ENCODE assay signal across 13 cellular contexts in genomic region chr14:55819610-55820304, GRCh38.
DNase-seq lines count a peak whose midpoint lies in the region; ATAC-seq, FAIRE-seq and TF ChIP-seq lines count a peak whose summit lies in the region.
"Had no signal": no experiment of that assay in that cellular context is flagged by ENCODE, and none has a peak within 500 bp of the region (broad histone marks: within the 10 kb centered on the region; RNA-seq: fewer than 3 reads in every experiment).

No MANE protein-coding gene starts in this region.

- no peak for TF ChIP-seq CTCF in K562 (IDR thresholded peaks at IDR 0.05 in 2 of 3, conservative IDR thresholded peaks at IDR 0.05 in 1 of 3; ENCODE audit: insufficient read depth in 2 of 3, low read depth in 1 of 3, low read length in 3 of 3)

- H3K9ac ChIP-seq in K562 (ENCODE audit: insufficient read depth in 1 of 2, low read depth in 2 of 2, low read length in 2 of 2) (no peak overlapping the region), trophoblast cell (ENCODE audit: low read length) (no peak overlapping the region)

- CTCF ChIA-PET in K562 (lab: Yijun Ruan, JAX; ENCODE audit: low intra/inter-chr PET ratio), result no interaction called here

- no peak for DNase-seq in K562 (ENCODE audit: extremely low read depth in 1 of 4, low spot score in 3 of 4)
- DNase-seq in DMS 273 (lab: John Stamatoyannopoulos, UW; ENCODE audit: unreplicated experiment), result no peak
- no peak for DNase-seq in trophoblast cell
- DNase-seq in NCI-H1694 (lab: John Stamatoyannopoulos, UW), result no peak
- no peak for DNase-seq in NCI-H2029 (lab: John Stamatoyannopoulos, UW)
- DNase-seq: activated CD4-positive, alpha-beta T cell treated with anti-CD3 and anti-CD28 coated beads, Interleukin-2, amount 50 U/mL, for 4 hours; Karpas-422 had no signal

- no peaks in the 10 kb centered on the region for H4K20me1 ChIP-seq in K562 (replicated peaks; ENCODE audit: control insufficient read depth, insufficient read depth, low read length)

- H2BK5ac ChIP-seq in trophoblast cell (ENCODE audit: low read depth, low read length, poor library complexity), result no peak overlapping the region

- H3K14ac ChIP-seq in trophoblast cell (ENCODE audit: low read length), result no peak overlapping the region

- no TSS peak for BruUV-seq in K562 (replicated peaks; lab: Mats Ljungman, UMichigan)

- TF ChIP-seq POLR2A in K562 (conservative IDR thresholded peaks at IDR 0.05), result no peak

- no peaks in the 10 kb centered on the region for H3K79me2 ChIP-seq in K562 (ENCODE audit: control insufficient read depth, insufficient read depth, low read length)
- no peaks in the 10 kb centered on the region for H3K79me2 ChIP-seq in trophoblast cell (ENCODE audit: control insufficient read depth, insufficient read depth, low read length, poor library complexity)

- no peak overlapping the region for H3K18ac ChIP-seq in trophoblast cell (ENCODE audit: low read length)

- no peak overlapping the region for H2BK120ac ChIP-seq in trophoblast cell (ENCODE audit: insufficient read depth, low read length, poor library complexity)

- H4K8ac ChIP-seq in trophoblast cell (ENCODE audit: low read depth, low read length), result no peak overlapping the region

- no peaks in the 10 kb centered on the region for H3K9me3 ChIP-seq in K562 (replicated peaks; ENCODE audit: control insufficient read depth, insufficient read depth, low read depth, low read length)
- H3K9me3 ChIP-seq in trophoblast cell (ENCODE audit: insufficient read depth, low read depth, low read length), result peaks cover 7% of the 10 kb centered on the region
- H3K9me3 ChIP-seq: prostate gland had no signal

- FAIRE-seq in K562 (lab: Jason Lieb, UNC), result no peak

- in situ Hi-C loops in K562 (cut with MboI), result no loop called here

- H3K27ac ChIP-seq in K562 (ENCODE audit: extremely low read depth, low read depth, low read length) (no peak overlapping the region), trophoblast cell (ENCODE audit: low read depth, low read length) (no peak overlapping the region)
- H3K27ac ChIP-seq: C4-2B, prostate gland had no signal

- no peak for TF ChIP-seq EP300 in K562 (IDR thresholded peaks at IDR 0.05; ENCODE audit: low read length)

- H4K91ac ChIP-seq in trophoblast cell (ENCODE audit: low read depth, low read length), result no peak overlapping the region

- H3K4me1 ChIP-seq in K562 (replicated peaks in 1 of 2; ENCODE audit: control insufficient read depth in 2 of 2, insufficient read depth in 2 of 2, low read length in 2 of 2), result peaks cover 0 to 5% of the 10 kb centered on the region in 2 experiments; a peak in 3 of 5 replicates
- H3K4me1 ChIP-seq in trophoblast cell (ENCODE audit: control insufficient read depth in 1 of 2, insufficient read depth in 2 of 2, low read length in 2 of 2), result no peaks in the 10 kb centered on the region
- H3K4me1 ChIP-seq: prostate gland had no signal

- H3K4me2 ChIP-seq in K562 (ENCODE audit: insufficient read depth, low read length), result no peak overlapping the region
- no peak overlapping the region for H3K4me2 ChIP-seq in trophoblast cell (ENCODE audit: low read length)

- no peak for TF ChIP-seq RAD21 in K562 (CRISPR knock-in tag; conservative IDR thresholded peaks at IDR 0.05 in 1 of 2, IDR thresholded peaks at IDR 0.05 in 1 of 2)

- H3K36me3 ChIP-seq in K562 (ENCODE audit: control insufficient read depth, insufficient read depth, low read length), result no peaks in the 10 kb centered on the region
- H3K36me3 ChIP-seq in trophoblast cell (ENCODE audit: control insufficient read depth in 1 of 2, insufficient read depth in 2 of 2, low read length in 2 of 2), result no peaks in the 10 kb centered on the region
- H3K36me3 ChIP-seq: prostate gland had no signal

- no peaks in the 10 kb centered on the region for H3K9me1 ChIP-seq in K562 (ENCODE audit: control insufficient read depth, insufficient read depth, low read length)

- ATAC-seq in GM18519 (IDR thresholded peaks at IDR 0.05; ENCODE audit: low FRiP score, unreplicated experiment), result peak; percentile 61
- ATAC-seq in GM21723 (IDR thresholded peaks at IDR 0.05; ENCODE audit: unreplicated experiment), result peak; percentile 80
- ATAC-seq in HG03378 (IDR thresholded peaks at IDR 0.05; ENCODE audit: unreplicated experiment), result peak; percentile 84
- ATAC-seq in K562, result no peak
- ATAC-seq: left lobe of liver had no signal

- H3K4ac ChIP-seq in trophoblast cell (ENCODE audit: low read depth, low read length), result no peak overlapping the region

- no peak overlapping the region for H4K12ac ChIP-seq in trophoblast cell (ENCODE audit: low read depth, low read length)

- POLR2A ChIA-PET in K562 (lab: Yijun Ruan, JAX), result interaction anchor here (0.6 to 0.8 kb wide), 2 partner anchors 103 to 405 kb away, joined by 3 to 4 read pairs; no protein-coding TSS in a partner anchor

- H3K4me3 ChIP-seq in K562 (no peak overlapping the region), trophoblast cell (ENCODE audit: low read depth, low read length) (no peak overlapping the region)
- H3K4me3 ChIP-seq: prostate gland had no signal

- WGBS in K562 (ENCODE audit: insufficient coverage, low coverage, missing lambda C conversion rate), result 5% methylated on average over 8 of the region's 8 CpGs
- WGBS in trophoblast cell (ENCODE audit: extremely low coverage, insufficient coverage, insufficient read length), result no CpG with 5 or more reads among the region's 8 CpGs

- no peak overlapping the region for H2AK5ac ChIP-seq in trophoblast cell (ENCODE audit: low read length)

- no peaks in the 10 kb centered on the region for H3K27me3 ChIP-seq in K562 (ENCODE audit: control insufficient read depth in 2 of 2, insufficient read depth in 2 of 2, low read length in 2 of 2)
- no peaks in the 10 kb centered on the region for H3K27me3 ChIP-seq in trophoblast cell (ENCODE audit: insufficient read depth, low read length)

- intact Hi-C loops in K562 (cut with micrococcal nuclease), result no loop called here

- H3K23ac ChIP-seq in trophoblast cell (ENCODE audit: low read length), result no peak overlapping the region

- no peak overlapping the region for H2AFZ ChIP-seq in K562 (ENCODE audit: low read depth, low read length)
- no peak overlapping the region for H2AFZ ChIP-seq in trophoblast cell (ENCODE audit: insufficient read depth, low read length, poor library complexity)

- no peak overlapping the region for H2BK12ac ChIP-seq in trophoblast cell (ENCODE audit: low read length)

- H3K79me1 ChIP-seq in trophoblast cell (ENCODE audit: low read length), result no peaks in the 10 kb centered on the region

TF ChIP-seq in K562, 482 proteins besides CTCF, POLR2A, EP300 and RAD21 (continues in another document):
- TF ChIP-seq NR2C1 (IDR thresholded peaks at IDR 0.05), result no peak
- peak; percentile 40; the same call in 1 of the 2 replicates for TF ChIP-seq NR2C1 (tag; IDR thresholded peaks at IDR 0.05)
- TF ChIP-seq ELF4 (CRISPR knock-in tag; IDR thresholded peaks at IDR 0.05), result no peak
- peak; percentile 13; the same call in 1 of the 2 replicates for TF ChIP-seq CBFA2T2 (conservative IDR thresholded peaks at IDR 0.05)
- peak; percentile 51 for TF ChIP-seq CEBPB (tag; IDR thresholded peaks at IDR 0.05)
- TF ChIP-seq, protein P1, sequence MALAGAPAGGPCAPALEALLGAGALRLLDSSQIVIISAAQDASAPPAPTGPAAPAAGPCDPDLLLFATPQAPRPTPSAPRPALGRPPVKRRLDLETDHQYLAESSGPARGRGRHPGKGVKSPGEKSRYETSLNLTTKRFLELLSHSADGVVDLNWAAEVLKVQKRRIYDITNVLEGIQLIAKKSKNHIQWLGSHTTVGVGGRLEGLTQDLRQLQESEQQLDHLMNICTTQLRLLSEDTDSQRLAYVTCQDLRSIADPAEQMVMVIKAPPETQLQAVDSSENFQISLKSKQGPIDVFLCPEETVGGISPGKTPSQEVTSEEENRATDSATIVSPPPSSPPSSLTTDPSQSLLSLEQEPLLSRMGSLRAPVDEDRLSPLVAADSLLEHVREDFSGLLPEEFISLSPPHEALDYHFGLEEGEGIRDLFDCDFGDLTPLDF (CRISPR knock-in tag; IDR thresholded peaks at IDR 0.05), result no peak
- no peak for TF ChIP-seq ZNF282 (CRISPR knock-in tag; IDR thresholded peaks at IDR 0.05)
- no peak for TF ChIP-seq MTA1 (IDR thresholded peaks at IDR 0.05; ENCODE audit: borderline replicate concordance)
- no peak for TF ChIP-seq FOXM1 (IDR thresholded peaks at IDR 0.05; ENCODE audit: low read depth)
- TF ChIP-seq FOXM1 (CRISPR knock-in tag; IDR thresholded peaks at IDR 0.05; ENCODE audit: low read depth), result no peak
- no peak for TF ChIP-seq NFXL1 (CRISPR knock-in tag; IDR thresholded peaks at IDR 0.05)
- no peak for TF ChIP-seq NR2C2 (CRISPR knock-in tag; IDR thresholded peaks at IDR 0.05)
- TF ChIP-seq NR2C2 (tag; IDR thresholded peaks at IDR 0.05), result peak; percentile 27; the same call in 1 of the 2 replicates
- TF ChIP-seq ZNF57 (CRISPR knock-in tag; IDR thresholded peaks at IDR 0.05), result no peak
- TF ChIP-seq E2F8 (IDR thresholded peaks at IDR 0.05; ENCODE audit: low read depth, partially characterized antibody), result no peak
- TF ChIP-seq CBFA2T3 (IDR thresholded peaks at IDR 0.05), result 0 out of 2 replicates have a peak, but pooled peaks have one; percentile 13
